16 cellular contexts compared by ENCODE assay signal in the genomic region with DNA sequence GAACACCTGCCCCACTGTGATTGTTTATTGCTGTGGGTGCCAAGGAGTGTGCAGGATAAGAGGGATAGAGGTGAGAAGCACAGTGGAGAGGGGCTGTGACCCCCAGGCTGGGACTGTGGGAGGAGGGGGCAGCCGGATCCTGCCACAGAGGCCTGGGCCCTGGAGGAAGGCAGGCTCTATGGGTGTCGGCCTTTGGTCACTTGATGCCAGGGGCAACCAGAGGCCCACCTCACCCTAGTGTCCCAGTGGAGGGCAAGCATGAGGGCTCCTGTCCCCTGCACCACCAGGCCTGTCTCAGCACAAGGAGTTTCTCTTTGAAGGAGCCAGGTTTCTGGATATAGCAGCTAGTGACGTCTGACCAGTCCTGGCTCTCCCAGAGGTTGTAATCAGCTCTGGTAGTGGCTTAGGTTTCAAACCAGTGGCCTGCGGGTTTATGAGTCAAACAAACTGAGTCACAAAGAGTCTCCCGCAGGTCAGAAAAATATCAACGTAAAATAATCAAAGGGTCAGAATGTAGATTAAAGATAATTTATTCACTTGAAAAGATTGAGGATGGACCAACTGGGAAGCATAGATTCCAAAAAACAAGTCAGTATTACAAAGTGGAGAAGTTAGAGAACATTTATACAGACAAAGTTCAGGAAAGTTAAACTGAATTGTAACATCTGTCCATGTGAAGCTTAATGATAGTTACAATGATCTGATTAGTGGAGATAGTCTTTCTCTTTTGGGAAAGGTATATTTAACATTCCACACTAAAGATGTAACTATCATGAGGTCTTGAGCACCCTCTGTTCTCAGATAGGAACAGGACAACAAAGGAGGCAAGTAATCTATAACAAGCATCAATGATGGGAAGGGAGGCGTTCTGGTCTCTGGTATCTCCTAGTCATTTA. TPM values are rescaled to one million over a fixed set of nuclear protein-coding genes. Genes with fewer than 3 reads are reported as not detected.
A peak's percentile ranks its signal among the peaks of the same experiment; 100 is the strongest.
DNase-seq lines count a peak whose midpoint lies in the region; ATAC-seq and TF ChIP-seq lines count a peak whose summit lies in the region.
"Had no signal": no experiment of that assay in that cellular context is flagged by ENCODE, and none has a peak within 500 bp of the region (broad histone marks: within the 10 kb centered on the region; RNA-seq: fewer than 3 reads in every experiment).

No MANE protein-coding gene starts in this region.

- peaks cover 15% of the 10 kb centered on the region for H3K4me1 Mint-ChIP-seq in MCF 10A (ENCODE audit: insufficient read depth, unreplicated experiment)
- no peaks in the 10 kb centered on the region for H3K4me1 Mint-ChIP-seq in stimulated activated memory B cell treated with anti-CD40 and anti-IgM and Interleukin-4, amounts not matched to agents 10 μg/mL and 1 μg/mL and 100 μg/mL, for 72 hours
- H3K4me1 Mint-ChIP-seq: natural killer cell had no signal

- H3K4me3 ChIP-seq in breast epithelium (no peak overlapping the region), fibroblast of the aortic adventitia (ENCODE audit: low read depth, low read length) (no peak overlapping the region), H7 (ENCODE audit: insufficient read depth, low read depth, low read length) (no peak overlapping the region)
- H3K4me3 ChIP-seq: colonic mucosa, upper lobe of left lung had no signal

- TF ChIP-seq POLR2A in breast epithelium (IDR thresholded peaks at IDR 0.05), result no peak

- no peaks in the 10 kb centered on the region for H3K27me3 Mint-ChIP-seq in MCF 10A (ENCODE audit: insufficient read depth, unreplicated experiment)
- no peaks in the 10 kb centered on the region for H3K27me3 Mint-ChIP-seq in stimulated activated memory B cell treated with anti-CD40 and anti-IgM and Interleukin-4, amounts not matched to agents 10 μg/mL and 1 μg/mL and 100 μg/mL, for 72 hours
- H3K27me3 Mint-ChIP-seq: activated CD4-positive, alpha-beta memory T cell treated with anti-CD3 and anti-CD28 coated beads for 36 hours had no signal

- H3K4me1 ChIP-seq in breast epithelium, result no peaks in the 10 kb centered on the region
- H3K4me1 ChIP-seq: colonic mucosa, upper lobe of left lung had no signal

- H3K27ac Mint-ChIP-seq in MCF 10A (ENCODE audit: low read depth, unreplicated experiment), result no peak overlapping the region
- no peak overlapping the region for H3K27ac Mint-ChIP-seq in stimulated activated memory B cell treated with anti-CD40 and anti-IgM and Interleukin-4, amounts not matched to agents 10 μg/mL and 1 μg/mL and 100 μg/mL, for 72 hours
- H3K27ac Mint-ChIP-seq: activated CD4-positive, alpha-beta memory T cell treated with anti-CD3 and anti-CD28 coated beads for 36 hours; activated naive CD4-positive, alpha-beta T cell treated with anti-CD3 and anti-CD28 coated beads for 36 hours; natural killer cell; T-helper 1 cell treated with Interleukin-12 subunit alpha and Interleukin-12 subunit beta and Interleukin-4 antibody, amounts not matched to agents 30 μg/mL and 1 μg/mL, for 36 hours had no signal

- H3K27ac ChIP-seq in breast epithelium, result no peak overlapping the region
- H3K27ac ChIP-seq: colonic mucosa, upper lobe of left lung had no signal

- H3K36me3 Mint-ChIP-seq in MCF 10A (ENCODE audit: insufficient read depth, unreplicated experiment), result no peaks in the 10 kb centered on the region
- no peaks in the 10 kb centered on the region for H3K36me3 Mint-ChIP-seq in stimulated activated memory B cell treated with anti-CD40 and anti-IgM and Interleukin-4, amounts not matched to agents 10 μg/mL and 1 μg/mL and 100 μg/mL, for 72 hours
- H3K36me3 Mint-ChIP-seq: activated CD4-positive, alpha-beta memory T cell treated with anti-CD3 and anti-CD28 coated beads for 36 hours; natural killer cell had no signal

- no peaks in the 10 kb centered on the region for H3K9me3 ChIP-seq in breast epithelium
- H3K9me3 ChIP-seq: colonic mucosa, upper lobe of left lung had no signal

- peak; percentile 47 for ATAC-seq in stimulated activated memory B cell treated with anti-CD40 and anti-IgM and Interleukin-4, amounts not matched to agents 10 μg/mL and 1 μg/mL and 100 μg/mL, for 72 hours
- ATAC-seq in HG03196 (IDR thresholded peaks at IDR 0.05; ENCODE audit: unreplicated experiment), result no peak
- ATAC-seq: natural killer cell had no signal

- H3K4me3 Mint-ChIP-seq in MCF 10A (ENCODE audit: unreplicated experiment), result no peak overlapping the region
- no peak overlapping the region for H3K4me3 Mint-ChIP-seq in stimulated activated memory B cell treated with anti-CD40 and anti-IgM and Interleukin-4, amounts not matched to agents 10 μg/mL and 1 μg/mL and 100 μg/mL, for 72 hours
- H3K4me3 Mint-ChIP-seq: activated CD4-positive, alpha-beta memory T cell treated with anti-CD3 and anti-CD28 coated beads for 36 hours; activated naive CD4-positive, alpha-beta T cell treated with anti-CD3 and anti-CD28 coated beads for 36 hours; natural killer cell; T-helper 1 cell treated with Interleukin-12 subunit alpha and Interleukin-12 subunit beta and Interleukin-4 antibody, amounts not matched to agents 30 μg/mL and 1 μg/mL, for 36 hours had no signal

- POLR2A ChIA-PET in MCF 10A (lab: Yijun Ruan, JAX), result interaction anchor here (0.7 to 1.7 kb wide), 4 partner anchors 15 to 117 kb away, joined by 3 to 9 read pairs (median 4); a partner anchor contains a TSS

- CTCF ChIA-PET in MCF 10A (lab: Yijun Ruan, JAX), result interaction anchor here (0.7 to 1.6 kb wide), 4 partner anchors 16 to 106 kb away, joined by 3 to 5 read pairs (median 3); no protein-coding TSS in a partner anchor

- H3K36me3 ChIP-seq in breast epithelium (no peaks in the 10 kb centered on the region), H7 (replicated peaks; ENCODE audit: control insufficient read depth, insufficient read depth, low read length) (no peaks in the 10 kb centered on the region)
- H3K36me3 ChIP-seq: colonic mucosa, upper lobe of left lung had no signal

- TF ChIP-seq CTCF in MCF 10A (IDR thresholded peaks at IDR 0.05; ENCODE audit: unreplicated experiment) (no peak), breast epithelium (IDR thresholded peaks at IDR 0.05) (no peak), fibroblast of the aortic adventitia (IDR thresholded peaks at IDR 0.05; ENCODE audit: insufficient read depth, low read length) (no peak)

- intact Hi-C loops in MCF 10A (cut with micrococcal nuclease), result no loop called here
- intact Hi-C loops in breast epithelium (cut with DNase I; ENCODE audit: low total_unique reads), result no loop called here

- DNase-seq in MCF 10A (ENCODE audit: unreplicated experiment) (peak; percentile 78), breast epithelium (ENCODE audit: low spot score in 2 of 2) (no peak), T1000 (lab: John Stamatoyannopoulos, UW) (peak; percentile 70), fibroblast of the aortic adventitia (ENCODE audit: low read depth) (peak; percentile 81), nucleus accumbens (lab: John Stamatoyannopoulos, UW) (no peak), H7 (no peak)
- DNase-seq: 8988T; activated CD4-positive, alpha-beta memory T cell treated with anti-CD3 and anti-CD28 coated beads for 36 hours; activated naive CD4-positive, alpha-beta T cell treated with anti-CD3 and anti-CD28 coated beads for 36 hours; colonic mucosa; natural killer cell; NCI-H187; upper lobe of left lung had no signal

- H3K9me3 Mint-ChIP-seq in MCF 10A (ENCODE audit: unreplicated experiment), result no peaks in the 10 kb centered on the region
- peaks cover 3% of the 10 kb centered on the region for H3K9me3 Mint-ChIP-seq in stimulated activated memory B cell treated with anti-CD40 and anti-IgM and Interleukin-4, amounts not matched to agents 10 μg/mL and 1 μg/mL and 100 μg/mL, for 72 hours
- H3K9me3 Mint-ChIP-seq: activated CD4-positive, alpha-beta memory T cell treated with anti-CD3 and anti-CD28 coated beads for 36 hours; activated naive CD4-positive, alpha-beta T cell treated with anti-CD3 and anti-CD28 coated beads for 36 hours; natural killer cell; T-helper 1 cell treated with Interleukin-12 subunit alpha and Interleukin-12 subunit beta and Interleukin-4 antibody, amounts not matched to agents 30 μg/mL and 1 μg/mL, for 36 hours had no signal

- no TSS peak for BruUV-seq in MCF 10A (replicated peaks; lab: Mats Ljungman, UMichigan)

- H3K27me3 ChIP-seq in breast epithelium, result no peaks in the 10 kb centered on the region
- no peaks in the 10 kb centered on the region for H3K27me3 ChIP-seq in H7 (ENCODE audit: control insufficient read depth, insufficient read depth, low read length)
- H3K27me3 ChIP-seq: colonic mucosa, upper lobe of left lung had no signal

RNA-seq across cellular contexts. Expression of a gene that starts 37.2 kb away (rescaled TPM):
- 0.12 TPM in 2 replicates for total RNA-seq in MCF 10A (2022)
- under 1 TPM in 1 of 3 donors, not detected in 2; 0.44 TPM for total RNA-seq in breast epithelium
- total RNA-seq in fibroblast of the aortic adventitia (ENCODE audit: low replicate concordance), result 0.18 and 0.41 TPM in 2 replicates
- 3.0 and 4.5 TPM in 2 replicates for total RNA-seq in H7 (2014; rRNA removed; shearing (Covaris generic))
- total RNA-seq: natural killer cell had no signal

Comparison
In these comparisons a context has a peak if more than half of its experiments do, and no peak if none do; other contexts are left out.
1. DNase-seq: peak in MCF 10A (single experiment), T1000 (single experiment) and fibroblast of the aortic adventitia (single experiment); none in breast epithelium (0 of 2), nucleus accumbens (0 of 56) and H7 (single experiment).